Comparison of ENCODE assay signal across 8 cellular contexts in the genomic region with DNA sequence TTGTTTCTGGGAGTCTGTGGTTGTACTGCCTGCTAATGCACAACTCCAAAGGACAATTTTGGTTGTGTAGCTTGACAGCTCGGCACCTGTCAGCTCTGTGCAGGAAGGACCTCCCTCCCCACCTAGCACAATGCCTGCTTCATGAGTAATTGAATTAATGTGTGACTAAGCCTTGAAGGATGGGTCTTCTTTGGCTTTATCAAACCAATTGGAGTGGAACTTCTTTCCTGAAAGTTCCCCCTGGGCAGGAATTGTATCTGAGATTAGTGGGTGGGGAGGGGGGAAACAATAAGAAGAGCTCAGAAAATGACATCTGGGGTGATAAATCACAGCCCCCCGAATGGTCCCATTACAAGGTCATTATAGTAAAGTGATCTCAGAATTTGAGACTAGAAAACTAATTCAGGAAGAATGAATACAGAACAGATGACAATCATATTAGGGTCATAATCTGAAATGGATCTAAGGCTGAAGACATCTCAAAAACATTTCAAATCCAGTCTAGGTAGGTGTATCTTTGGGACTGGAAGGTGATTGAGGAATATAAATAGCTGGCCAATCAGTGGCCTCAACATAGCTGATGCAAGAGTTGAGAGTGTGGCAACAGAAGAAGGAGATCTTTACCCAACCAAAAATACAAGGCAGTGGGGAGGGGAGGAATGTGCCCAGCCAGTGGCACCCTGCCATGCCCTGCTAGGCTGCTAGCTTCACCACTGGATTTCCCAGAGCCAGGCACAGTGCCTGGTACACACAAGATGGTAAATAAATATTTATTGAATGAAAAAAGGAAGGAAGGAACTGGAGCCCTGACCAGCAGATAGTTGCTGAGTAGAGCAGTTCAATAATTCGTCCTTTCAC. TPM values are rescaled to one million over a fixed set of nuclear protein-coding genes. Genes with fewer than 3 reads are reported as not detected.
DNase-seq lines count a peak whose midpoint lies in the region; ATAC-seq, FAIRE-seq and TF ChIP-seq lines count a peak whose summit lies in the region.

No MANE protein-coding gene starts in this region.

- FAIRE-seq in small intestine (lab: Jason Lieb, UNC) = no peak

- H3K4me3 ChIP-seq in GM12864 (ENCODE audit: low read depth, low read length) (no peak overlapping the region; the same call in 1 of the 2 replicates), adipocyte (ENCODE audit: low read length) (peak overlapping the region; percentile 67), right atrium auricular region (peak overlapping the region in 1 of 2 donors; percentile 22), small intestine (ENCODE audit: low read depth in 1 of 2, low read length in 2 of 2) (no peak overlapping the region)

- no peaks in the 10 kb centered on the region for H3K36me3 ChIP-seq in adipocyte (ENCODE audit: control insufficient read depth, insufficient read depth, low read length, severe bottlenecking)
- H3K36me3 ChIP-seq in right atrium auricular region = no peaks in the 10 kb centered on the region
- H3K36me3 ChIP-seq in small intestine (ENCODE audit: control insufficient read depth in 2 of 2, insufficient read depth in 2 of 2, low read length in 2 of 2) = no peaks in the 10 kb centered on the region

- peak overlapping the region; percentile 73 for H3K9ac ChIP-seq in adipocyte (ENCODE audit: low read length)

- H3K9me3 ChIP-seq in adipocyte (ENCODE audit: control insufficient read depth, low read length) = no peaks in the 10 kb centered on the region
- no peaks in the 10 kb centered on the region for H3K9me3 ChIP-seq in right atrium auricular region
- no peaks in the 10 kb centered on the region for H3K9me3 ChIP-seq in small intestine (ENCODE audit: control insufficient read depth, low read depth)

- H3K27ac ChIP-seq in right atrium auricular region = peak overlapping the region; percentile 83 to 85
- peak overlapping the region in 1 of 2 donors; percentile 80 for H3K27ac ChIP-seq in small intestine (ENCODE audit: low read depth in 1 of 2, low read length in 1 of 2)

- DNase-seq in AG08395 (ENCODE audit: low spot score) = peak; percentile 55
- peak; percentile 60 for DNase-seq in GM12864 (ENCODE audit: low read depth)
- peak; percentile 87 for DNase-seq in NCI-H82 treated with DMSO at 0.1 percent for 48 hours (lab: John Stamatoyannopoulos, UW; ENCODE audit: unreplicated experiment)
- DNase-seq in adipocyte (ENCODE audit: low read depth) = peak; percentile 87
- DNase-seq in right atrium auricular region (ENCODE audit: low spot score) = no peak
- peak; percentile 50 for DNase-seq in small intestine
- no peak for DNase-seq in Ammon's horn (ENCODE audit: low spot score)

- TF ChIP-seq CTCF in GM12864 (IDR thresholded peaks at IDR 0.05; ENCODE audit: low read depth, low read length, missing control alignments) = no peak
- TF ChIP-seq CTCF in right atrium auricular region (IDR thresholded peaks at IDR 0.05) = no peak

- no peaks in the 10 kb centered on the region for H3K27me3 ChIP-seq in adipocyte (replicated peaks; ENCODE audit: control insufficient read depth, insufficient read depth, low read length)
- H3K27me3 ChIP-seq in right atrium auricular region = no peaks in the 10 kb centered on the region
- no peaks in the 10 kb centered on the region for H3K27me3 ChIP-seq in small intestine (ENCODE audit: control insufficient read depth in 2 of 2, insufficient read depth in 2 of 2, low read length in 2 of 2)

- H3K4me1 ChIP-seq in adipocyte (ENCODE audit: control insufficient read depth, insufficient read depth, low read length) = peaks cover 49% of the 10 kb centered on the region
- peaks cover 0 to 40% of the 10 kb centered on the region in 2 donors for H3K4me1 ChIP-seq in right atrium auricular region
- H3K4me1 ChIP-seq in small intestine (ENCODE audit: control insufficient read depth in 2 of 2, insufficient read depth in 1 of 2, low read depth in 1 of 2, low read length in 1 of 2) = peaks cover 0 to 3% of the 10 kb centered on the region in 2 donors

- WGBS in small intestine, 3 donors = 14 to 28% (median 21%) methylated on average over 3 of the region's 3 CpGs

- no peak for ATAC-seq in GM18868 (IDR thresholded peaks at IDR 0.05; ENCODE audit: unreplicated experiment)

RNA-seq across cellular contexts. Expression of gene SESN2, which starts 10.1 kb away (rescaled TPM):
- total RNA-seq in right atrium auricular region = 1 to 10 TPM; 4.1 to 8.9 TPM
- 10 to 100 TPM; 16.8 to 41.3 (median 19.5) TPM for polyA plus RNA-seq in small intestine

RNA-seq across cellular contexts. Expression of gene ATP5IF1, which starts 13.3 kb away (rescaled TPM):
- total RNA-seq in right atrium auricular region = 100 to 1,000 TPM; 472 to 881 TPM
- polyA plus RNA-seq in small intestine = 1,000 to 10,000 TPM in 1 of 3 donors, 100 to 1,000 TPM in 2; 763 to 1,616 (median 824) TPM

RNA-seq across cellular contexts. Expression of gene DNAJC8, which starts 16.4 kb away (rescaled TPM):
- total RNA-seq in right atrium auricular region = 10 to 100 TPM; 45.8 to 55.3 TPM
- 10 to 100 TPM; 62.2 to 72.7 (median 71.9) TPM for polyA plus RNA-seq in small intestine

Comparison
In these comparisons a context has a peak if more than half of its experiments do, and no peak if none do; other contexts are left out.
1. DNase-seq: peak in AG08395 (single experiment), GM12864 (single experiment), NCI-H82 treated with DMSO at 0.1 percent for 48 hours (single experiment), adipocyte (single experiment) and small intestine (single experiment); none in right atrium auricular region (single experiment) and Ammon's horn (single experiment).